In the genomic region with DNA sequence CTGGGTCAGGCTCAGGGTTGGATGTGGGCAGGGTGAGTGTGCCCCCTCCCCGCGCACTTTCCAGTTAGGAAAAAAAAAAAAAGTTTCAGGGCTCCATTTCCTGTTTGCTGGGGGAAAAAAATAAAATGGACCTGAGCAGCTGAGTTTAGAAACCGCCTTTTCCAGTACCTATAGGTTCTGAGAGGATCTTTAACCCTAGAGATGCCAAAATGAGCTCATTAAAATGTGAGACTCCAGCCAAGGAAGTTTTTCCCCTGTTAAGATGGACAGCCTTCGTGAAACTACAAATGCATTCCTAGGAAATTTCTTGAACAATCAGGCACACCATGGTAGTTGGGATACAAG, we compare ENCODE assay signal across 14 cellular contexts.
"Had no signal": no experiment of that assay in that cellular context is flagged by ENCODE, and none has a peak within 500 bp of the region (broad histone marks: within the 10 kb centered on the region; RNA-seq: fewer than 3 reads in every experiment).

No MANE protein-coding gene starts in this region.

- H3K36me3 ChIP-seq: cardiac muscle cell, esophagus squamous epithelium had no signal

- H3K27ac ChIP-seq: cardiac muscle cell had no signal

- H3K9me3 Mint-ChIP-seq: activated CD4-positive, alpha-beta memory T cell treated with anti-CD3 and anti-CD28 coated beads, Interleukin-2, amount 10 ng/mL, durations not matched to agents 7 days and 5 days; activated naive CD8-positive, alpha-beta T cell treated with anti-CD3 and anti-CD28 coated beads for 36 hours; stimulated activated memory B cell treated with anti-CD40 and anti-IgM and Interleukin-4, amounts not matched to agents 10 μg/mL and 1 μg/mL and 100 μg/mL, for 72 hours had no signal

- H3K27ac Mint-ChIP-seq: activated CD4-positive, alpha-beta memory T cell treated with anti-CD3 and anti-CD28 coated beads, Interleukin-2, amount 10 ng/mL, durations not matched to agents 7 days and 5 days; activated naive CD8-positive, alpha-beta T cell treated with anti-CD3 and anti-CD28 coated beads for 36 hours; stimulated activated memory B cell treated with anti-CD40 and anti-IgM and Interleukin-4, amounts not matched to agents 10 μg/mL and 1 μg/mL and 100 μg/mL, for 72 hours had no signal

- H3K4me3 Mint-ChIP-seq: activated CD4-positive, alpha-beta memory T cell treated with anti-CD3 and anti-CD28 coated beads, Interleukin-2, amount 10 ng/mL, durations not matched to agents 7 days and 5 days had no signal

- H3K9me3 ChIP-seq: esophagus squamous epithelium had no signal

- DNase-seq: activated CD4-positive, alpha-beta memory T cell treated with anti-CD3 and anti-CD28 coated beads, Interleukin-2, amount 10 ng/mL, durations not matched to agents 7 days and 5 days; activated CD4-positive, alpha-beta T cell treated with anti-CD3 and anti-CD28 coated beads for 1 hour; activated gamma-delta T cell treated with Interleukin-2 at 50 U/mL for 16 hours; activated naive CD8-positive, alpha-beta T cell treated with anti-CD3 and anti-CD28 coated beads for 36 hours; activated T-cell treated with anti-CD3 and anti-CD28 coated beads, Interleukin-2, amount 50 U/mL, for 48 hours; esophagus squamous epithelium; glutamatergic neuron; kidney; midbrain; right cardiac atrium; small intestine had no signal

- H3K36me3 Mint-ChIP-seq: activated naive CD8-positive, alpha-beta T cell treated with anti-CD3 and anti-CD28 coated beads for 36 hours; stimulated activated memory B cell treated with anti-CD40 and anti-IgM and Interleukin-4, amounts not matched to agents 10 μg/mL and 1 μg/mL and 100 μg/mL, for 72 hours; type B pancreatic cell had no signal

- ATAC-seq: stimulated activated memory B cell treated with anti-CD40 and anti-IgM and Interleukin-4, amounts not matched to agents 10 μg/mL and 1 μg/mL and 100 μg/mL, for 72 hours had no signal
